In genomic region chr15:84112025-84112424, GRCh38 we compare ENCODE assay signal across 1 cellular context.
A peak's percentile ranks its signal among the peaks of the same experiment; 100 is the strongest.
TF ChIP-seq lines count a peak whose summit lies in the region.

No MANE protein-coding gene starts in this region.

TF ChIP-seq in IMR-90, 13 proteins besides CTCF, POLR2A, EP300 and RAD21:
- no peak for TF ChIP-seq NFE2L2 (IDR thresholded peaks at IDR 0.05; ENCODE audit: low read depth, low read length)
- peak; percentile 48; the same call in 1 of the 2 replicates for TF ChIP-seq FOS (IDR thresholded peaks at IDR 0.05; ENCODE audit: low read depth, low read length)
